1 cellular context compared by ENCODE assay signal in the genomic region with DNA sequence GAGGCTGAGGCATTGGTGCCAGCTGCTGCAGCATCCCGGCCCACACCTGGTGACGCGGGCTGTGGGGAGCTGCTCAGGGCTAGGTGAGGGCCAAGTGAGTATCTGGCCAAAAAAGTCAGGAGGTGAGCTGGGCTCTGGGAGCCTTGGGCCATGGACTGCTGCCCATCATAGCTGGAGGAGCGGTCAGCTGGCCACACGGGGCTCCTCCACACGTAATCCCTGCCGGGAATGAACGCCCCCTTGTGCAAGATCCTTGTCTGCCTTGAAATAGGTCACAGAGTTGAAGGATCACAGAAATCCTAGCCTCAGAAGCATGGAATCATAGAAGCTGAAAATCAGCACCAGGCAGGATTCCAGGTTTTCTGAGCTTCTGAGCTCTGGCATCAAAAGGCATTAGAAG.
TF ChIP-seq lines count a peak whose summit lies in the region.

No MANE protein-coding gene starts in this region.

TF ChIP-seq in HepG2, 621 proteins besides CTCF, POLR2A, EP300 and RAD21 (continued from another document and continues in another):
- TF ChIP-seq, protein P1, sequence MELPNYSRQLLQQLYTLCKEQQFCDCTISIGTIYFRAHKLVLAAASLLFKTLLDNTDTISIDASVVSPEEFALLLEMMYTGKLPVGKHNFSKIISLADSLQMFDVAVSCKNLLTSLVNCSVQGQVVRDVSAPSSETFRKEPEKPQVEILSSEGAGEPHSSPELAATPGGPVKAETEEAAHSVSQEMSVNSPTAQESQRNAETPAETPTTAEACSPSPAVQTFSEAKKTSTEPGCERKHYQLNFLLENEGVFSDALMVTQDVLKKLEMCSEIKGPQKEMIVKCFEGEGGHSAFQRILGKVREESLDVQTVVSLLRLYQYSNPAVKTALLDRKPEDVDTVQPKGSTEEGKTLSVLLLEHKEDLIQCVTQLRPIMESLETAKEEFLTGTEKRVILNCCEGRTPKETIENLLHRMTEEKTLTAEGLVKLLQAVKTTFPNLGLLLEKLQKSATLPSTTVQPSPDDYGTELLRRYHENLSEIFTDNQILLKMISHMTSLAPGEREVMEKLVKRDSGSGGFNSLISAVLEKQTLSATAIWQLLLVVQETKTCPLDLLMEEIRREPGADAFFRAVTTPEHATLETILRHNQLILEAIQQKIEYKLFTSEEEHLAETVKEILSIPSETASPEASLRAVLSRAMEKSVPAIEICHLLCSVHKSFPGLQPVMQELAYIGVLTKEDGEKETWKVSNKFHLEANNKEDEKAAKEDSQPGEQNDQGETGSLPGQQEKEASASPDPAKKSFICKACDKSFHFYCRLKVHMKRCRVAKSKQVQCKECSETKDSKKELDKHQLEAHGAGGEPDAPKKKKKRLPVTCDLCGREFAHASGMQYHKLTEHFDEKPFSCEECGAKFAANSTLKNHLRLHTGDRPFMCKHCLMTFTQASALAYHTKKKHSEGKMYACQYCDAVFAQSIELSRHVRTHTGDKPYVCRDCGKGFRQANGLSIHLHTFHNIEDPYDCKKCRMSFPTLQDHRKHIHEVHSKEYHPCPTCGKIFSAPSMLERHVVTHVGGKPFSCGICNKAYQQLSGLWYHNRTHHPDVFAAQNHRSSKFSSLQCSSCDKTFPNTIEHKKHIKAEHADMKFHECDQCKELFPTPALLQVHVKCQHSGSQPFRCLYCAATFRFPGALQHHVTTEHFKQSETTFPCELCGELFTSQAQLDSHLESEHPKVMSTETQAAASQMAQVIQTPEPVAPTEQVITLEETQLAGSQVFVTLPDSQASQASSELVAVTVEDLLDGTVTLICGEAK (IDR thresholded peaks at IDR 0.05): no peak
- TF ChIP-seq, protein P1 (CRISPR knock-in tag; IDR thresholded peaks at IDR 0.05): no peak
- TF ChIP-seq, protein P2, sequence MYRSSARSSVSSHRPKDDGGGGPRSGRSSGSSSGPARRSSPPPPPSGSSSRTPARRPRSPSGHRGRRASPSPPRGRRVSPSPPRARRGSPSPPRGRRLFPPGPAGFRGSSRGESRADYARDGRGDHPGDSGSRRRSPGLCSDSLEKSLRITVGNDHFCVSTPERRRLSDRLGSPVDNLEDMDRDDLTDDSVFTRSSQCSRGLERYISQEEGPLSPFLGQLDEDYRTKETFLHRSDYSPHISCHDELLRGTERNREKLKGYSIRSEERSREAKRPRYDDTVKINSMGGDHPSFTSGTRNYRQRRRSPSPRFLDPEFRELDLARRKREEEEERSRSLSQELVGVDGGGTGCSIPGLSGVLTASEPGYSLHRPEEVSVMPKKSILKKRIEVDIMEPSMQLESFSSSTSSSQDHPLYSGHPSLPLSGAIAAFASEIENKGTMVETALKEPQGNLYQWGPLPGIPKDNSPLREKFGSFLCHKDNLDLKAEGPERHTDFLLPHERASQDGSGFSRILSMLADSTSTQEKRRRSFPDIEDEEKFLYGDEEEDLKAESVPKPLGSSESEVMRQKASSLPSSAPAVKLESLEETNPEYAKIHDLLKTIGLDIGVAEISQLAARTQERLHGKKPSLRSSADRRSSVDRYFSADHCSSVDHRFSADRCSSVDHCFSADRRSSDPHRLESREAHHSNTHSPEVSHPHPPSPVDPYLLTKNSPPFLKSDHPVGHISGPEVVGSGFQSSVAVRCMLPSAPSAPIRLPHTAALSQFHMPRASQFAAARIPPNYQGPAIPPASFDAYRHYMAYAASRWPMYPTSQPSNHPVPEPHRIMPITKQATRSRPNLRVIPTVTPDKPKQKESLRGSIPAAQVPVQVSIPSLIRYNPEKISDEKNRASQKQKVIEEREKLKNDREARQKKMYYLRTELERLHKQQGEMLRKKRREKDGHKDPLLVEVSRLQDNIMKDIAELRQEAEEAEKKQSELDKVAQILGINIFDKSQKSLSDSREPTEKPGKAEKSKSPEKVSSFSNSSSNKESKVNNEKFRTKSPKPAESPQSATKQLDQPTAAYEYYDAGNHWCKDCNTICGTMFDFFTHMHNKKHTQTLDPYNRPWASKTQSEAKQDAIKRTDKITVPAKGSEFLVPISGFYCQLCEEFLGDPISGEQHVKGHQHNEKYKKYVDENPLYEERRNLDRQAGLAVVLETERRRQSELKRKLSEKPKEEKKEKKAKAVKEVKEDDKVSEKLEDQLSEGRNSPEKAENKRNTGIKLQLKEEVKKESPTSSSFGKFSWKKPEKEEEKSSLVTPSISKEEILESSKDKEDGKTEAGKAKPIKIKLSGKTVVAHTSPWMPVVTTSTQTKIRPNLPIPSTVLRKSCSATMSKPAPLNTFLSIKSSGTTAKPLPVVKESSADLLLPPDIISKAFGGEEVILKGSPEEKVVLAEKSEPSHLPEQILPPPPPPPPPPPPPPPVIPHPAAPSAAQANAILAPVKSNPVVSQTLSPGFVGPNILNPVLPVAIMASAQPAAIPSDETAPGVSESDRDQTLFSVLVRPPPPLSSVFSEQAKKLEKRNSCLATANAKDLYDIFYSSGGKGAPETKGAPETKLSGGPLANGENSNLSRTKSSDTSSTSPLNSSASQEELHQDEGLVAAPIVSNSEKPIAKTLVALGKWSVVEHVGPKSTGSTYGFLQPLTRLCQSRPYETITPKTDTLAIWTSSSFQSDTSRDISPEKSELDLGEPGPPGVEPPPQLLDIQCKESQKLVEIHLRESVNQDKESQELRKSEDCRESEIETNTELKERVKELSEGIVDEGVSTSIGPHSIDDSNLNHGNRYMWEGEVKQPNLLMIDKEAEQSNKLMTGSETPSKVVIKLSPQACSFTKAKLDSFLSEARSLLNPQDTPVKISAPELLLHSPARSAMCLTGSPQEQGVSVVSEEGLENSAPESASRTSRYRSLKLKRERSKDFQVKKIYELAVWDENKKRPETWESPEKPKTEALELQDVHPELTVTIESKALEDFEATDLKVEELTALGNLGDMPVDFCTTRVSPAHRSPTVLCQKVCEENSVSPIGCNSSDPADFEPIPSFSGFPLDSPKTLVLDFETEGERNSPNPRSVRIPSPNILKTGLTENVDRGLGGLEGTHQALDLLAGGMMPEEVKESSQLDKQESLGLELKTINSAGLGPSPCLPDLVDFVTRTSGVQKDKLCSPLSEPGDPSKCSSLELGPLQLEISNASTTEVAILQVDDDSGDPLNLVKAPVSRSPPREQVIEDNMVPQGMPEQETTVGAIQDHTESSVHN (CRISPR knock-in tag; IDR thresholded peaks at IDR 0.05): no peak
- TF ChIP-seq PITX1 (CRISPR knock-in tag; IDR thresholded peaks at IDR 0.05): peak; percentile 74; the same call in 1 of the 2 replicates
- TF ChIP-seq GABPB1 (CRISPR knock-in tag; IDR thresholded peaks at IDR 0.05): peak; percentile 27
- peak; percentile 36; the same call in 1 of the 2 replicates for TF ChIP-seq ELF3 (CRISPR knock-in tag; IDR thresholded peaks at IDR 0.05)
- TF ChIP-seq ZNF33B (CRISPR knock-in tag; IDR thresholded peaks at IDR 0.05): no peak
- no peak for TF ChIP-seq MIER3 (CRISPR knock-in tag; IDR thresholded peaks at IDR 0.05; ENCODE audit: borderline replicate concordance)
- TF ChIP-seq RFX5 (IDR thresholded peaks at IDR 0.05; ENCODE audit: low read depth, low read length): no peak
- no peak for TF ChIP-seq ZEB1 (IDR thresholded peaks at IDR 0.05; ENCODE audit: insufficient replicate concordance, low read depth)
- TF ChIP-seq ARHGAP35 (CRISPR knock-in tag; IDR thresholded peaks at IDR 0.05; ENCODE audit: borderline replicate concordance): no peak
- TF ChIP-seq, protein P3, sequence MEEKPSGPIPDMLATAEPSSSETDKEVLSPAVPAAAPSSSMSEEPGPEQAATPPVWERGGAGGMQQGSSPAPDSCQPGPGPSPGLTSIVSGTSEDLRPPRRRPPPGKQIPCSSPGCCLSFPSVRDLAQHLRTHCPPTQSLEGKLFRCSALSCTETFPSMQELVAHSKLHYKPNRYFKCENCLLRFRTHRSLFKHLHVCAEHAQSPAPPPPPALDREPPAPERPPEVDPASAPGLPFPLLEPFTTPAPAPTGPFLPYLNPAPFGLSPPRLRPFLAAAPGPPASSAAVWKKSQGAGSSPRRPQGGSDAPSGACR (CRISPR knock-in tag; IDR thresholded peaks at IDR 0.05): no peak
- no peak for TF ChIP-seq NR2F6 (IDR thresholded peaks at IDR 0.05)
- peak; percentile 58; the same call in 1 of the 2 replicates for TF ChIP-seq NR2F6 (CRISPR knock-in tag; IDR thresholded peaks at IDR 0.05)
- no peak for TF ChIP-seq SMARCE1 (IDR thresholded peaks at IDR 0.05; ENCODE audit: borderline replicate concordance)
- TF ChIP-seq ZNF296 (CRISPR knock-in tag; conservative IDR thresholded peaks at IDR 0.05): no peak
- TF ChIP-seq, protein P4, sequence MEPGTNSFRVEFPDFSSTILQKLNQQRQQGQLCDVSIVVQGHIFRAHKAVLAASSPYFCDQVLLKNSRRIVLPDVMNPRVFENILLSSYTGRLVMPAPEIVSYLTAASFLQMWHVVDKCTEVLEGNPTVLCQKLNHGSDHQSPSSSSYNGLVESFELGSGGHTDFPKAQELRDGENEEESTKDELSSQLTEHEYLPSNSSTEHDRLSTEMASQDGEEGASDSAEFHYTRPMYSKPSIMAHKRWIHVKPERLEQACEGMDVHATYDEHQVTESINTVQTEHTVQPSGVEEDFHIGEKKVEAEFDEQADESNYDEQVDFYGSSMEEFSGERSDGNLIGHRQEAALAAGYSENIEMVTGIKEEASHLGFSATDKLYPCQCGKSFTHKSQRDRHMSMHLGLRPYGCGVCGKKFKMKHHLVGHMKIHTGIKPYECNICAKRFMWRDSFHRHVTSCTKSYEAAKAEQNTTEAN (CRISPR knock-in tag; conservative IDR thresholded peaks at IDR 0.05): no peak
- TF ChIP-seq, protein P5, sequence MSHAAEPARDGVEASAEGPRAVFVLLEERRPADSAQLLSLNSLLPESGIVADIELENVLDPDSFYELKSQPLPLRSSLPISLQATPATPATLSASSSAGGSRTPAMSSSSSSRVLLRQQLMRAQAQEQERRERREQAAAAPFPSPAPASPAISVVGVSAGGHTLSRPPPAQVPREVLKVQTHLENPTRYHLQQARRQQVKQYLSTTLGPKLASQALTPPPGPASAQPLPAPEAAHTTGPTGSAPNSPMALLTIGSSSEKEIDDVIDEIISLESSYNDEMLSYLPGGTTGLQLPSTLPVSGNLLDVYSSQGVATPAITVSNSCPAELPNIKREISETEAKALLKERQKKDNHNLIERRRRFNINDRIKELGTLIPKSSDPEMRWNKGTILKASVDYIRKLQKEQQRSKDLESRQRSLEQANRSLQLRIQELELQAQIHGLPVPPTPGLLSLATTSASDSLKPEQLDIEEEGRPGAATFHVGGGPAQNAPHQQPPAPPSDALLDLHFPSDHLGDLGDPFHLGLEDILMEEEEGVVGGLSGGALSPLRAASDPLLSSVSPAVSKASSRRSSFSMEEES (CRISPR knock-in tag; IDR thresholded peaks at IDR 0.05): 0 out of 2 replicates have a peak, but pooled peaks have one; percentile 21
- no peak for TF ChIP-seq DMAP1 (CRISPR knock-in tag; IDR thresholded peaks at IDR 0.05)
- TF ChIP-seq MED1 (CRISPR knock-in tag; IDR thresholded peaks at IDR 0.05): peak; percentile 39; the same call in 1 of the 2 replicates
- peak; percentile 37; the same call in 1 of the 2 replicates for TF ChIP-seq SOX5 (CRISPR knock-in tag; IDR thresholded peaks at IDR 0.05; ENCODE audit: borderline replicate concordance)
- peak; percentile 48 for TF ChIP-seq FOSL2 (CRISPR knock-in tag; IDR thresholded peaks at IDR 0.05)
- TF ChIP-seq PHF20 (CRISPR knock-in tag; IDR thresholded peaks at IDR 0.05): no peak
- peak; percentile 43 for TF ChIP-seq RARA (CRISPR knock-in tag; IDR thresholded peaks at IDR 0.05)
- TF ChIP-seq, protein P6, sequence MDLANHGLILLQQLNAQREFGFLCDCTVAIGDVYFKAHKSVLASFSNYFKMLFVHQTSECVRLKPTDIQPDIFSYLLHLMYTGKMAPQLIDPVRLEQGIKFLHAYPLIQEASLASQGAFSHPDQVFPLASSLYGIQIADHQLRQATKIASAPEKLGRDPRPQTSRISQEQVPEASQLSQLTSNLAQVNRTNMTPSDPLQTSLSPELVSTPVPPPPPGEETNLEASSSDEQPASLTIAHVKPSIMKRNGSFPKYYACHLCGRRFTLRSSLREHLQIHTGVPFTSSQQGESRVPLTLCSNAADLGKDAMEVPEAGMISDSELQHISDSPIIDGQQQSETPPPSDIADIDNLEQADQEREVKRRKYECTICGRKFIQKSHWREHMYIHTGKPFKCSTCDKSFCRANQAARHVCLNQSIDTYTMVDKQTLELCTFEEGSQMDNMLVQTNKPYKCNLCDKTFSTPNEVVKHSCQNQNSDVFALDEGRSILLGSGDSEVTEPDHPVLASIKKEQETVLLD (CRISPR knock-in tag; IDR thresholded peaks at IDR 0.05; ENCODE audit: low read depth): no peak
- no peak for TF ChIP-seq SIN3B (IDR thresholded peaks at IDR 0.05; ENCODE audit: low read length)
- TF ChIP-seq, protein P7, sequence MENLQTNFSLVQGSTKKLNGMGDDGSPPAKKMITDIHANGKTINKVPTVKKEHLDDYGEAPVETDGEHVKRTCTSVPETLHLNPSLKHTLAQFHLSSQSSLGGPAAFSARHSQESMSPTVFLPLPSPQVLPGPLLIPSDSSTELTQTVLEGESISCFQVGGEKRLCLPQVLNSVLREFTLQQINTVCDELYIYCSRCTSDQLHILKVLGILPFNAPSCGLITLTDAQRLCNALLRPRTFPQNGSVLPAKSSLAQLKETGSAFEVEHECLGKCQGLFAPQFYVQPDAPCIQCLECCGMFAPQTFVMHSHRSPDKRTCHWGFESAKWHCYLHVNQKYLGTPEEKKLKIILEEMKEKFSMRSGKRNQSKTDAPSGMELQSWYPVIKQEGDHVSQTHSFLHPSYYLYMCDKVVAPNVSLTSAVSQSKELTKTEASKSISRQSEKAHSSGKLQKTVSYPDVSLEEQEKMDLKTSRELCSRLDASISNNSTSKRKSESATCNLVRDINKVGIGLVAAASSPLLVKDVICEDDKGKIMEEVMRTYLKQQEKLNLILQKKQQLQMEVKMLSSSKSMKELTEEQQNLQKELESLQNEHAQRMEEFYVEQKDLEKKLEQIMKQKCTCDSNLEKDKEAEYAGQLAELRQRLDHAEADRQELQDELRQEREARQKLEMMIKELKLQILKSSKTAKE (CRISPR knock-in tag; IDR thresholded peaks at IDR 0.05; ENCODE audit: borderline replicate concordance): no peak
- peak; percentile 69 for TF ChIP-seq GATAD2A (CRISPR knock-in tag; IDR thresholded peaks at IDR 0.05)
